Comparison of ENCODE assay signal across 8 cellular contexts in genomic region chr19:13795595-13796300, GRCh38. TPM values are rescaled to one million over a fixed set of nuclear protein-coding genes. Genes with fewer than 3 reads are reported as not detected.
DNase-seq lines count a peak whose midpoint lies in the region; ATAC-seq and TF ChIP-seq lines count a peak whose summit lies in the region.

No MANE protein-coding gene starts in this region.

- peak overlapping the region; percentile 81 to 100 (median 96) for H3K4me3 ChIP-seq in Peyer's patch
- H3K4me3 ChIP-seq in esophagus muscularis mucosa, result peak overlapping the region; percentile 77 to 83 (median 80)

- intact Hi-C loops in esophagus muscularis mucosa (cut with DNase I), result loop anchor here (5.0 kb wide), 1 partner anchor 37 kb away; no protein-coding TSS in a partner anchor

- H3K36me3 Mint-ChIP-seq in neural crest cell (ENCODE audit: low read depth), result no peaks in the 10 kb centered on the region

- DNase-seq in NK-92 treated with Interleukin-12 subunit alpha and Interleukin-12 subunit beta, amount 100 ng/mL, for 24 hours (lab: John Stamatoyannopoulos, UW), result peak; percentile 54
- DNase-seq in NK-92 (lab: John Stamatoyannopoulos, UW; ENCODE audit: unreplicated experiment) (no peak), Peyer's patch (no peak), esophagus muscularis mucosa (ENCODE audit: extremely low spot score) (no peak), neural crest cell (ENCODE audit: low read depth, low spot score) (no peak), MV-4-11 (lab: John Stamatoyannopoulos, UW) (no peak), NCI-H82 (lab: John Stamatoyannopoulos, UW) (no peak)

- H3K36me3 ChIP-seq in Peyer's patch (no peaks in the 10 kb centered on the region), esophagus muscularis mucosa (peaks cover 0 to 3% (median 0%) of the 10 kb centered on the region in 4 donors)

- no peaks in the 10 kb centered on the region for H3K9me3 ChIP-seq in Peyer's patch
- H3K9me3 ChIP-seq in esophagus muscularis mucosa, result no peaks in the 10 kb centered on the region

- no peak overlapping the region for H3K27ac Mint-ChIP-seq in neural crest cell (ENCODE audit: unreplicated experiment)

- peak overlapping the region; percentile 98 for H3K4me3 Mint-ChIP-seq in neural crest cell

- TF ChIP-seq POLR2A in Peyer's patch (IDR thresholded peaks at IDR 0.05), result peak in 1 of 2 donors; percentile 17
- no peak for TF ChIP-seq POLR2A in esophagus muscularis mucosa (IDR thresholded peaks at IDR 0.05; ENCODE audit: low read depth)

- peak overlapping the region; percentile 85 to 93 (median 92) for H3K27ac ChIP-seq in Peyer's patch
- H3K27ac ChIP-seq in esophagus muscularis mucosa (replicated peaks in 1 of 4), result peak overlapping the region; percentile 89 to 97 (median 94)

- H3K4me1 Mint-ChIP-seq in neural crest cell, result peaks cover 23% of the 10 kb centered on the region

- WGBS in esophagus muscularis mucosa, result 7% methylated on average over 33 of the region's 42 CpGs

- H3K9me3 Mint-ChIP-seq in neural crest cell, result no peaks in the 10 kb centered on the region

- peak; percentile 31 for ATAC-seq in HG02678 (IDR thresholded peaks at IDR 0.05; ENCODE audit: unreplicated experiment)

- H3K4me1 ChIP-seq in Peyer's patch, result peaks cover 0 to 19% (median 13%) of the 10 kb centered on the region in 4 donors
- peaks cover 23 to 43% (median 42%) of the 10 kb centered on the region in 4 donors for H3K4me1 ChIP-seq in esophagus muscularis mucosa

- no peaks in the 10 kb centered on the region for H3K27me3 ChIP-seq in Peyer's patch
- H3K27me3 ChIP-seq in esophagus muscularis mucosa, result no peaks in the 10 kb centered on the region

- no peak for TF ChIP-seq CTCF in Peyer's patch (IDR thresholded peaks at IDR 0.05)
- TF ChIP-seq CTCF in esophagus muscularis mucosa (IDR thresholded peaks at IDR 0.05), result no peak
- TF ChIP-seq CTCF in neural crest cell (conservative IDR thresholded peaks at IDR 0.05), result no peak

- no peaks in the 10 kb centered on the region for H3K27me3 Mint-ChIP-seq in neural crest cell (ENCODE audit: low read depth)

- no peak for TF ChIP-seq EP300 in esophagus muscularis mucosa (IDR thresholded peaks at IDR 0.05)

RNA-seq across cellular contexts. Expression of gene ZSWIM4, which starts 0.5 kb away (rescaled TPM):
- total RNA-seq in Peyer's patch, result 1 to 10 TPM; 1.6 to 9.1 (median 5.8) TPM
- 10 to 100 TPM in 1 of 4 donors, 1 to 10 TPM in 3; 5.3 to 11.6 (median 7.8) TPM for total RNA-seq in esophagus muscularis mucosa
- 19.3 and 19.9 TPM in 2 replicates for total RNA-seq in neural crest cell

RNA-seq across cellular contexts. Expression of gene C19orf53, which starts 21.5 kb away (rescaled TPM):
- total RNA-seq in Peyer's patch, result 100 to 1,000 TPM in 1 of 4 donors, 10 to 100 TPM in 3; 71.3 to 148 (median 84.3) TPM
- total RNA-seq in esophagus muscularis mucosa, result 100 to 1,000 TPM in 2 of 4 donors, 10 to 100 TPM in 2; 87.4 to 168 (median 104) TPM
- total RNA-seq in neural crest cell, result 89.1 and 111 TPM in 2 replicates

RNA-seq across cellular contexts. Expression of gene MRI1, which starts 31.4 kb away (rescaled TPM):
- total RNA-seq in Peyer's patch (100 to 1,000 TPM in 2 of 4 donors, 10 to 100 TPM in 2; 59.2 to 126 (median 95.7) TPM), esophagus muscularis mucosa (10 to 100 TPM; 28.2 to 60.2 (median 38.5) TPM), neural crest cell (24.0 TPM in 2 replicates)
